In genomic region chr1:27773732-27774445, GRCh38 we compare ENCODE assay signal across 7 cellular contexts. TPM values are rescaled to one million over a fixed set of nuclear protein-coding genes. Genes with fewer than 3 reads are reported as not detected.
DNase-seq lines count a peak whose midpoint lies in the region; ATAC-seq and TF ChIP-seq lines count a peak whose summit lies in the region.

No MANE protein-coding gene starts in this region.

- H3K36me3 ChIP-seq in neutrophil = peaks cover 11% of the 10 kb centered on the region

- DNase-seq in fibroblast of the aortic adventitia (ENCODE audit: low read depth) (peak; percentile 46), HuH-7.5 (ENCODE audit: low spot score) (no peak), GM19238 (ENCODE audit: insufficient read length, low spot score) (no peak)

- peak overlapping the region; percentile 88 for H3K27ac ChIP-seq in neutrophil

- H3K4me3 ChIP-seq in WI38 (ENCODE audit: low read depth, low read length) (peak overlapping the region; percentile 84), fibroblast of the aortic adventitia (ENCODE audit: low read depth, low read length) (peak overlapping the region; percentile 94), neutrophil (ENCODE audit: low read depth in 1 of 2, low read length in 1 of 2) (peak overlapping the region; percentile 84 to 88)

- ATAC-seq in GM18498 (IDR thresholded peaks at IDR 0.05; ENCODE audit: unreplicated experiment) = peak; percentile 3
- peak; percentile 8 for ATAC-seq in HG03457 (IDR thresholded peaks at IDR 0.05; ENCODE audit: unreplicated experiment)

- H3K9me3 ChIP-seq in neutrophil = no peaks in the 10 kb centered on the region

- TF ChIP-seq CTCF in WI38 (IDR thresholded peaks at IDR 0.05; ENCODE audit: low read depth, low read length) (no peak), fibroblast of the aortic adventitia (IDR thresholded peaks at IDR 0.05; ENCODE audit: insufficient read depth, low read length) (no peak), neutrophil (IDR thresholded peaks at IDR 0.05) (no peak)

- H3K4me1 ChIP-seq in neutrophil (ENCODE audit: control insufficient read depth in 1 of 2, insufficient read depth in 1 of 2, low read depth in 1 of 2, low read length in 1 of 2) = peaks cover 18 to 23% of the 10 kb centered on the region in 2 experiments

- no peaks in the 10 kb centered on the region for H3K27me3 ChIP-seq in neutrophil

RNA-seq across cellular contexts. Expression of gene STX12, which starts 0.9 kb away (rescaled TPM):
- 57.6 and 79.6 TPM in 2 replicates for total RNA-seq in fibroblast of the aortic adventitia (ENCODE audit: low replicate concordance)

RNA-seq across cellular contexts. Expression of gene FAM76A, which starts 48.1 kb away (rescaled TPM):
- 15.6 and 21.1 TPM in 2 replicates for total RNA-seq in fibroblast of the aortic adventitia (ENCODE audit: low replicate concordance)

RNA-seq across cellular contexts. Expression of gene PPP1R8, which starts 56.7 kb away (rescaled TPM):
- 23.0 and 35.2 TPM in 2 replicates for total RNA-seq in fibroblast of the aortic adventitia (ENCODE audit: low replicate concordance)
